Comparison of ENCODE assay signal across 10 cellular contexts in the genomic region with DNA sequence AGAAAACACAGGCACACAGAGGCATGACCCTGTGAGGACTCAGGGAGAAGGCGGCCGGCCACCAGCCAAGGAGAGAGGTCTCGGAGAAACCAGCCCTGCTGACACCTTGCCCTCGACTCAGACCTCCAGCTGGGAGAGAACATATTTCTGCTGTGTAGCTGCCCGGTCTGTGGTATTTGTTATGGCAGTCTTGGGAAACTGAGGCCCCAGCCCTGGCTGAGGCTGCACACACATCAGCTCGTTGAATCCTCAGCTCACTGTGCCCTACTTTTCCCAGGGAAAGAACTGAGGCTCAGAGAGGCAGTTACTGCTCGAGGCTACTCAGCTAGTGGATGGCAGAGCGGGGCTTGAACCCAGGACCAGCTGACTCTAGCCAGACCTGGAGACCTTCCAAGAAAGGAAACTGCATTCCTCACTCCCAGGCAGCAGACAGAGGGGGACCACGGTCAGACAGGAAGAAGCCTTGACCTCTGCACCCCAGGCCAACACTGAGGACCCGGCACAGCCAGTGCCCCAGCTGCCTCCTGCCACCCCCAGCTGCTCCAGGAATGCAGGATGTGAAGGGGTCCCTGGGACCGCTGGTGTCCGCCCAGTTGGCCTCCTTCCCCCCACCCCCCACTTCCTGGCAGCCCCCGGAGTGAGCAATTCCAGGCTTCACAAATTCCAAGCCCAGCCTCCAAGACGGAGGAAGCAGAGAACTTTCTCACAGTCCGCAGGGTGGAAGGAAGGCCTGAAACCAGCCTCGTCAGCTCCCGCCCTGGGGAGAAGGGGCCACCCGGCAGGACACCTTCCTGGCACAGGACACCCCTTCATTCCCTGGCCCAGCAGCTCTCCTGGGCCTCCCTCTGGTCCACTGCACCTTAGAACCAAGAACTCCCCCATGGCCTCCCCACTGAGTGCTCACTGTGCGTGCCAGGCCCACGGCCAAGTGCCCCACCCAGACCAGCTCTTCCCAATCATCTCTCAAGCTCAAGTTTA.
A peak's percentile ranks its signal among the peaks of the same experiment; 100 is the strongest.
DNase-seq lines count a peak whose midpoint lies in the region; ATAC-seq and TF ChIP-seq lines count a peak whose summit lies in the region.
"Had no signal": no experiment of that assay in that cellular context is flagged by ENCODE, and none has a peak within 500 bp of the region (broad histone marks: within the 10 kb centered on the region; RNA-seq: fewer than 3 reads in every experiment).

No MANE protein-coding gene starts in this region.

- 50 to 87% (median 71%) methylated on average over 12 to 20 of the region's 20 CpGs for WGBS in spleen, 5 donors

- peaks cover 0 to 34% (median 30%) of the 10 kb centered on the region in 8 donors for H3K9me3 ChIP-seq in spleen

- TF ChIP-seq CTCF in choroid plexus epithelial cell (conservative IDR thresholded peaks at IDR 0.05; ENCODE audit: low read depth, low read length) (no peak), spleen (IDR thresholded peaks at IDR 0.05 in 8 of 11, conservative IDR thresholded peaks at IDR 0.05 in 3 of 11) (no peak), GM10248 (IDR thresholded peaks at IDR 0.05; ENCODE audit: control extremely low read depth, extremely low read depth, low read depth, missing control alignments) (no peak)

- intact Hi-C loops in spleen (cut with DNase I; ENCODE audit: low total_unique reads) = no loop called here

- H3K27me3 ChIP-seq in layer of hippocampus (ENCODE audit: control insufficient read depth, insufficient read depth, low read length) (no peaks in the 10 kb centered on the region), spleen (replicated peaks in 1 of 7) (no peaks in the 10 kb centered on the region)

- no peak for ATAC-seq in HG03045 (IDR thresholded peaks at IDR 0.05; ENCODE audit: unreplicated experiment)

- H3K4me3 ChIP-seq in choroid plexus epithelial cell (ENCODE audit: low read depth, low read length) (no peak overlapping the region), spleen (no peak overlapping the region)

- TF ChIP-seq POLR2A in spleen (IDR thresholded peaks at IDR 0.05) = no peak

- POLR2A ChIA-PET in GM10248 (lab: Yijun Ruan, JAX) = no interaction called here

- H3K36me3 ChIP-seq in spleen = peaks cover 3 to 63% (median 20%) of the 10 kb centered on the region in 6 donors

- peaks cover 5 to 50% (median 26%) of the 10 kb centered on the region in 6 donors for H3K4me1 ChIP-seq in spleen

- DNase-seq in HK-2 (ENCODE audit: unreplicated experiment) = peak; percentile 87
- peak; percentile 94 for DNase-seq in choroid plexus epithelial cell (ENCODE audit: low read depth)
- no peak for DNase-seq in spleen
- no peak for DNase-seq in GM10248 (ENCODE audit: extremely low spot score)
- no peak for DNase-seq in NCI-H2227 treated with DMSO at 0.1 percent for 48 hours (lab: John Stamatoyannopoulos, UW)
- no peak for DNase-seq in T-helper 2 cell
- DNase-seq: activated T-cell treated with anti-CD3 and anti-CD28 coated beads, Interleukin-2, amount 50 U/mL, for 24 hours; GF-D8 had no signal

- CTCF ChIA-PET in GM10248 (lab: Yijun Ruan, JAX) = no interaction called here

- H3K27ac ChIP-seq in layer of hippocampus (ENCODE audit: low read depth, low read length) (peak overlapping the region; percentile 78), spleen (peak overlapping the region; percentile 51 to 85 (median 80))

Comparison
In these comparisons a context has a peak if more than half of its experiments do, and no peak if none do; other contexts are left out.
1. DNase-seq: peak in HK-2 (single experiment) and choroid plexus epithelial cell (single experiment); none in spleen (single experiment), GM10248 (single experiment), NCI-H2227 treated with DMSO at 0.1 percent for 48 hours (single experiment) and T-helper 2 cell (0 of 5).